Comparison of ENCODE assay signal across 8 cellular contexts in genomic region chr9:128505414-128505765, GRCh38. TPM values are rescaled to one million over a fixed set of nuclear protein-coding genes. Genes with fewer than 3 reads are reported as not detected.
A peak's percentile ranks its signal among the peaks of the same experiment; 100 is the strongest.
DNase-seq lines count a peak whose midpoint lies in the region; ATAC-seq and TF ChIP-seq lines count a peak whose summit lies in the region.

No MANE protein-coding gene starts in this region.

- H3K4me3 Mint-ChIP-seq in CD4-positive, alpha-beta T cell, result peak overlapping the region; percentile 100
- peak overlapping the region; percentile 100 for H3K4me3 Mint-ChIP-seq in nephron progenitor cell

- TF ChIP-seq CTCF in CD4-positive, alpha-beta T cell (IDR thresholded peaks at IDR 0.05), result no peak
- no peak for TF ChIP-seq CTCF in NB4 (IDR thresholded peaks at IDR 0.05; ENCODE audit: low read depth, low read length)
- TF ChIP-seq CTCF in nephron progenitor cell (IDR thresholded peaks at IDR 0.05), result no peak

- peak overlapping the region; percentile 92 for H3K4me3 ChIP-seq in NB4 (ENCODE audit: low read depth, low read length)
- H3K4me3 ChIP-seq in ectodermal cell (ENCODE audit: insufficient read depth, low read depth, low read length), result peak overlapping the region; percentile 99

- peaks cover 41% of the 10 kb centered on the region for H3K4me1 Mint-ChIP-seq in CD4-positive, alpha-beta T cell (ENCODE audit: low read depth)
- peaks cover 28% of the 10 kb centered on the region for H3K4me1 Mint-ChIP-seq in nephron progenitor cell

- CTCF ChIA-PET in CD4-positive, alpha-beta T cell (lab: Charles Lee), result interaction anchor here (0.7 kb wide), 1 partner anchor 64 kb away, joined by 3 read pairs; no protein-coding TSS in a partner anchor

- H3K27me3 Mint-ChIP-seq in CD4-positive, alpha-beta T cell, result no peaks in the 10 kb centered on the region
- no peaks in the 10 kb centered on the region for H3K27me3 Mint-ChIP-seq in nephron progenitor cell (ENCODE audit: low read depth, poor library complexity)

- no peak for ATAC-seq in CD4-positive, alpha-beta T cell (ENCODE audit: poor library complexity)
- no peak for ATAC-seq in left colon

- no peaks in the 10 kb centered on the region for H3K9me3 Mint-ChIP-seq in CD4-positive, alpha-beta T cell
- H3K9me3 Mint-ChIP-seq in nephron progenitor cell, result no peaks in the 10 kb centered on the region

- H3K27ac ChIP-seq in CD4-positive, alpha-beta T cell (ENCODE audit: low read depth, low read length), result peak overlapping the region; percentile 80
- H3K27ac ChIP-seq in ectodermal cell (ENCODE audit: insufficient read depth, low read depth, low read length, poor library complexity, severe bottlenecking), result no peak overlapping the region

- no peaks in the 10 kb centered on the region for H3K27me3 ChIP-seq in CD4-positive, alpha-beta T cell (ENCODE audit: control insufficient read depth, insufficient read depth, low read length)
- no peaks in the 10 kb centered on the region for H3K27me3 ChIP-seq in ectodermal cell (ENCODE audit: control insufficient read depth, insufficient read depth, low read length, poor library complexity, severe bottlenecking)

- peak overlapping the region; percentile 97 for H3K27ac Mint-ChIP-seq in CD4-positive, alpha-beta T cell
- H3K27ac Mint-ChIP-seq in nephron progenitor cell, result no peak overlapping the region

- H3K36me3 Mint-ChIP-seq in CD4-positive, alpha-beta T cell (ENCODE audit: low read depth), result peaks cover 37% of the 10 kb centered on the region
- peaks cover 29% of the 10 kb centered on the region for H3K36me3 Mint-ChIP-seq in nephron progenitor cell (ENCODE audit: low read depth)

- DNase-seq in CD4-positive, alpha-beta T cell, result no peak
- DNase-seq in NB4 (ENCODE audit: low read depth) (no peak), nephron progenitor cell (no peak), SIG-M5 treated with dmso at 0.1 percent for 504 hours (lab: John Stamatoyannopoulos, UW; ENCODE audit: unreplicated experiment) (no peak), left colon (no peak)
- no peak for DNase-seq in activated CD4-positive, CD25-positive, alpha-beta regulatory T cell treated with anti-CD3 and anti-CD28 coated beads, Interleukin-2, amount 50 U/mL, for 72 hours
- DNase-seq in effector CD4-positive, alpha-beta T cell, result no peak

- WGBS in ectodermal cell, 2 experiments, result 47 to 49% methylated on average over 6 of the region's 6 CpGs

- H3K9me3 ChIP-seq in CD4-positive, alpha-beta T cell (ENCODE audit: control insufficient read depth, low read length), result no peaks in the 10 kb centered on the region
- no peaks in the 10 kb centered on the region for H3K9me3 ChIP-seq in ectodermal cell (ENCODE audit: control insufficient read depth, low read length)

- no peak for TF ChIP-seq POLR2A in NB4 (IDR thresholded peaks at IDR 0.05; ENCODE audit: extremely low read depth, insufficient read length)

- POLR2A ChIA-PET in CD4-positive, alpha-beta T cell (lab: Charles Lee), result interaction anchor here (0.8 to 2.2 kb wide), 17 partner anchors 8 to 1121 kb away, joined by 3 to 45 read pairs (median 4); partner anchors contain the start of genes ENDOG, NTMT1, ODF2 and SPTAN1

- intact Hi-C loops in CD4-positive, alpha-beta T cell (cut with DNase I, micrococcal nuclease), result loop anchor here (1.0 to 2.0 kb wide), 2 partner anchors 47 to 135 kb away; partner anchors contain the start of genes SPTAN1 (in 1 of the 2) and URM1 (in 1 of the 2)
- intact Hi-C loops in left colon (cut with DNase I, micrococcal nuclease), result no loop called here

- peaks cover 5% of the 10 kb centered on the region for H3K4me1 ChIP-seq in ectodermal cell (ENCODE audit: control insufficient read depth, insufficient read depth, low read length)

- H3K36me3 ChIP-seq in ectodermal cell (ENCODE audit: control insufficient read depth, insufficient read depth, low read length), result no peaks in the 10 kb centered on the region

RNA-seq across cellular contexts. Expression of gene GLE1, which starts 0.9 kb away (rescaled TPM):
- total RNA-seq in CD4-positive, alpha-beta T cell, result 1 to 10 TPM; 8.0 to 8.4 TPM
- 23.6 TPM for polyA plus RNA-seq in ectodermal cell (2013, experiment 1 of 4)
- 21.9 TPM for polyA plus RNA-seq in ectodermal cell (2013, experiment 2 of 4)
- polyA plus RNA-seq in ectodermal cell (2013, experiment 3 of 4), result 15.9 TPM
- 17.1 TPM for polyA plus RNA-seq in ectodermal cell (2013, experiment 4 of 4)
- total RNA-seq in left colon, result 10 to 100 TPM; 26.6 to 34.5 TPM

RNA-seq across cellular contexts. Expression of gene SPTAN1, which starts 47.0 kb away (rescaled TPM):
- 100 to 1,000 TPM; 386 to 392 TPM for total RNA-seq in CD4-positive, alpha-beta T cell
- 225 TPM for polyA plus RNA-seq in ectodermal cell (2013, experiment 1 of 4)
- 235 TPM for polyA plus RNA-seq in ectodermal cell (2013, experiment 2 of 4)
- 159 TPM for polyA plus RNA-seq in ectodermal cell (2013, experiment 3 of 4)
- 186 TPM for polyA plus RNA-seq in ectodermal cell (2013, experiment 4 of 4)
- 100 to 1,000 TPM; 248 to 277 TPM for total RNA-seq in left colon

RNA-seq across cellular contexts. Expression of gene ODF2, which starts 49.6 kb away (rescaled TPM):
- 10 to 100 TPM; 18.3 to 21.3 TPM for total RNA-seq in CD4-positive, alpha-beta T cell
- 54.4 TPM for polyA plus RNA-seq in ectodermal cell (2013, experiment 1 of 4)
- polyA plus RNA-seq in ectodermal cell (2013, experiment 2 of 4), result 50.4 TPM
- 45.1 TPM for polyA plus RNA-seq in ectodermal cell (2013, experiment 3 of 4)
- polyA plus RNA-seq in ectodermal cell (2013, experiment 4 of 4), result 45.7 TPM
- 10 to 100 TPM; 13.8 to 16.5 TPM for total RNA-seq in left colon

Comparison
In these comparisons a context has a peak if more than half of its experiments do, and no peak if none do; other contexts are left out.
1. intact Hi-C loops: an anchor here in CD4-positive, alpha-beta T cell (1.0 to 2.0 kb wide); none called in left colon.